Comparison of ENCODE assay signal across 10 cellular contexts in the genomic region with DNA sequence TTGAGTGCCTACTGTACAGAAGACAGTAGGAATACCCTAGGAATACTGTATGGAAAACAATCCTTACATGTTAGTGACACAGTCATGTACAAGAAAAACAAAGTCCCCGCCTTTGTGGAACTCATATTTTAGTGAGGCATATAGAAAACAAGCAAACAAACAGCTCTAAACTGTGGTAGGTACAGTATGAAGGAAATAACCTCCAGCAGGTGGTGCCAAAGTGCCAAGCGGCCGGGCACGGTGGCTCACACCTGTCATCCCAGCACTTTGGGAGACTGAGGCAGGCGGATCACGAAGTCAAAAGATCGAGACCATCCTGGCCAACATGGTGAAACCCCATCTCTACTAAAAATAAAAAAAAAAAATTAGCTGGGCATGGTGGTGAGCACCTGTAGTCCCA. TPM values are rescaled to one million over a fixed set of nuclear protein-coding genes. Genes with fewer than 3 reads are reported as not detected.
DNase-seq lines count a peak whose midpoint lies in the region; ATAC-seq and TF ChIP-seq lines count a peak whose summit lies in the region.
"Not testable (repeated sequence)": the region's sequence is repeated elsewhere in the genome, so short reads cannot be mapped to it uniquely, and the experiment has no call there.
"Had no signal": no experiment of that assay in that cellular context is flagged by ENCODE, and none has a peak within 500 bp of the region (broad histone marks: within the 10 kb centered on the region; RNA-seq: fewer than 3 reads in every experiment).

No MANE protein-coding gene starts in this region.

- CTCF ChIA-PET in A673 (lab: Charles Lee), result not testable (repeated sequence)
- CTCF ChIA-PET in HCT116 (lab: Charles Lee), result interaction anchor here (0.6 to 2.3 kb wide), 8 partner anchors 19 to 741 kb away, joined by 3 to 30 read pairs (median 3); no protein-coding TSS in a partner anchor

- not testable (repeated sequence) for H3K36me3 Mint-ChIP-seq in chondrocyte (ENCODE audit: low read depth); osteocyte (ENCODE audit: unreplicated experiment)

- not testable (repeated sequence) for H3K36me3 ChIP-seq in A673 (ENCODE audit: insufficient read depth, low read length, poor library complexity, severe bottlenecking); GM06990 (ENCODE audit: control insufficient read depth, insufficient read depth, low read length); HCT116 (ENCODE audit: control insufficient read depth in 1 of 2, insufficient read depth in 2 of 2, low read length in 2 of 2)

- H3K4me2 ChIP-seq in HCT116 (ENCODE audit: low read length), result not testable (repeated sequence)

- H3K27ac Mint-ChIP-seq in chondrocyte (ENCODE audit: unreplicated experiment); osteocyte (ENCODE audit: unreplicated experiment): not testable (repeated sequence)

- peak; percentile 56 for TF ChIP-seq RAD21 in HCT116 (IDR thresholded peaks at IDR 0.05; ENCODE audit: low read depth)

- TF ChIP-seq CTCF in A673 (conservative IDR thresholded peaks at IDR 0.05; ENCODE audit: low read depth, low read length) (0 out of 2 replicates have a peak, but pooled peaks have one; percentile 24), GM06990 (IDR thresholded peaks at IDR 0.05; ENCODE audit: insufficient read depth, low read length, poor library complexity, severe bottlenecking) (peak; percentile 47), HCT116 (IDR thresholded peaks at IDR 0.05 in 2 of 3, conservative IDR thresholded peaks at IDR 0.05 in 1 of 3; ENCODE audit: borderline replicate concordance in 1 of 3, insufficient read depth in 1 of 3, low read depth in 2 of 3, low read length in 2 of 3) (peak; percentile 32 to 41 (median 40); a peak in 5 of 6 replicates), chondrocyte (IDR thresholded peaks at IDR 0.05) (peak; percentile 46), foreskin keratinocyte (conservative IDR thresholded peaks at IDR 0.05) (peak; percentile 57), osteocyte (IDR thresholded peaks at IDR 0.05) (peak; percentile 49)

- peaks cover 18% of the 10 kb centered on the region for H3K4me1 Mint-ChIP-seq in chondrocyte (ENCODE audit: low read depth)
- H3K4me1 Mint-ChIP-seq in osteocyte (ENCODE audit: unreplicated experiment), result not testable (repeated sequence)

- peaks cover 88% of the 10 kb centered on the region for H3K4me1 ChIP-seq in A673 (ENCODE audit: insufficient read depth, low read length, poor library complexity, severe bottlenecking)
- H3K4me1 ChIP-seq in HCT116 (ENCODE audit: control insufficient read depth in 1 of 2, insufficient read depth in 2 of 2, low read length in 2 of 2); foreskin keratinocyte: not testable (repeated sequence)

- H3K9ac ChIP-seq in HCT116 (ENCODE audit: low read length), result not testable (repeated sequence)

- BruUV-seq in A673 (replicated peaks; lab: Mats Ljungman, UMichigan); HCT116 (replicated peaks; lab: Mats Ljungman, UMichigan): not testable (repeated sequence)

- H3K9me3 ChIP-seq in A673 (ENCODE audit: low read depth, low read length, poor library complexity, severe bottlenecking); HCT116 (ENCODE audit: control insufficient read depth in 1 of 2, insufficient read depth in 1 of 2, low read depth in 1 of 2, low read length in 2 of 2): not testable (repeated sequence)

- ATAC-seq in HCT116, result peak; percentile 75
- ATAC-seq in SK-N-SH treated with all-trans-retinoic acid at 6 μM for 48 hours, result 0 out of 3 replicates have a peak, but pooled peaks have one; percentile 22
- ATAC-seq in foreskin keratinocyte, result peak; percentile 16

- H2AFZ ChIP-seq in HCT116 (ENCODE audit: low read depth, low read length, poor library complexity, severe bottlenecking), result not testable (repeated sequence)

- H4K20me1 ChIP-seq in HCT116 (ENCODE audit: insufficient read depth), result not testable (repeated sequence)

- H3K27me3 ChIP-seq in A673 (replicated peaks; ENCODE audit: insufficient read depth, low read depth, low read length, poor library complexity); GM06990 (replicated peaks; ENCODE audit: control insufficient read depth, insufficient read depth, low read length); HCT116 (ENCODE audit: insufficient read depth, low read length); foreskin keratinocyte: not testable (repeated sequence)

- TF ChIP-seq POLR2A in HCT116 (IDR thresholded peaks at IDR 0.05; ENCODE audit: borderline replicate concordance, extremely low read depth, insufficient read depth, insufficient read length), result not testable (repeated sequence)

- POLR2A ChIA-PET in A673 (lab: Charles Lee; ENCODE audit: low non-redundant PET); HCT116 (lab: Charles Lee): not testable (repeated sequence)

- H3K4me3 ChIP-seq in A673 (ENCODE audit: low read depth, low read length, poor library complexity, severe bottlenecking); GM06990 (replicated peaks; ENCODE audit: low read depth, low read length); HCT116 (replicated peaks in 1 of 2; ENCODE audit: low read depth in 1 of 2, low read length in 2 of 2): not testable (repeated sequence)

- H3K27me3 Mint-ChIP-seq in chondrocyte (ENCODE audit: low read depth); osteocyte (ENCODE audit: unreplicated experiment): not testable (repeated sequence)

- H3K9me3 Mint-ChIP-seq in chondrocyte (ENCODE audit: low read depth); osteocyte (ENCODE audit: unreplicated experiment): not testable (repeated sequence)

- H3K27ac ChIP-seq in A673 (ENCODE audit: low read depth, low read length, poor library complexity, severe bottlenecking), result peak overlapping the region; percentile 26
- H3K27ac ChIP-seq in HCT116 (ENCODE audit: low read depth, low read length); foreskin keratinocyte: not testable (repeated sequence)

- intact Hi-C loops in A673 (cut with micrococcal nuclease; ENCODE audit: unreplicated experiment), result loop anchor here (10.0 kb wide), 1 partner anchor 255 kb away; no protein-coding TSS in a partner anchor
- intact Hi-C loops in HCT116 (cut with micrococcal nuclease), result loop anchor here (1.0 kb wide), 2 partner anchors 261 to 325 kb away; no protein-coding TSS in a partner anchor

- RAD21 ChIA-PET in HCT116 (lab: Charles Lee; ENCODE audit: low non-redundant PET in 1 of 2, low total read pairs in 2 of 2, uncharacterized antibody in 2 of 2, unreplicated experiment in 2 of 2), result interaction anchor here (0.6 to 1.4 kb wide), 2 partner anchors 13 to 325 kb away, joined by 3 to 4 read pairs; no protein-coding TSS in a partner anchor

- not testable (repeated sequence) for H3K4me3 Mint-ChIP-seq in chondrocyte (ENCODE audit: unreplicated experiment); osteocyte (ENCODE audit: unreplicated experiment)

- not testable (repeated sequence) for DNase-seq in A673 (ENCODE audit: low spot score); GM06990 (ENCODE audit: extremely low read depth, insufficient read length); HCT116 (ENCODE audit: low read depth, low spot score); chondrocyte (ENCODE audit: low spot score); foreskin keratinocyte; osteocyte (ENCODE audit: extremely low spot score, unreplicated experiment)
- peak; percentile 11 for DNase-seq in NCI-H460 (ENCODE audit: extremely low read depth, low read depth)

- H3K9me2 ChIP-seq in HCT116 (ENCODE audit: insufficient read depth), result not testable (repeated sequence)

- H3K79me2 ChIP-seq in HCT116 (ENCODE audit: insufficient read depth, low read length), result not testable (repeated sequence)

RNA-seq across cellular contexts. Expression of gene NCKAP5, which starts 48.6 kb away (rescaled TPM):
- total RNA-seq in A673 (2021) (26.6 and 33.1 TPM in 2 replicates), HCT116 (2021; ENCODE audit: unreplicated experiment) (0.30 TPM), chondrocyte (0.51 to 1.9 TPM (median 0.87 TPM) in 3 replicates), foreskin keratinocyte (1.3 and 3.0 TPM in 2 replicates), osteocyte (0.46 and 0.50 TPM in 2 replicates)
- polyA plus RNA-seq in HCT116 (2012), result 0.08 and 0.14 TPM in 2 replicates
- total RNA-seq in NCI-H460 (2014; rRNA removed; shearing (Covaris generic)), result 10.0 and 10.5 TPM in 2 replicates
- 4.2 and 7.7 TPM in 2 replicates for polyA plus RNA-seq in NCI-H460 (2014; cell fraction: nucleus; rRNA removed)
- polyA plus RNA-seq in foreskin keratinocyte, result 0.79 and 0.92 TPM in 2 replicates
- total RNA-seq: activated T-helper 1 cell treated with anti-CD3 and anti-CD28 coated beads, Interleukin-12 subunit alpha, Interleukin-12 subunit beta, Interleukin-2, Interleukin-4 antibody, amounts not matched to agents 30 ng/mL and 10 ng/mL and 1 ng/mL, durations not matched to agents 14 hours and 24 hours and 36 hours had no signal
- polyA plus RNA-seq: immature natural killer cell had no signal

Comparison
In these comparisons a context has a peak if more than half of its experiments do, and no peak if none do; other contexts are left out.
1. ATAC-seq: peak in every context shown above with its lines; median percentile 75 in HCT116; 22 in SK-N-SH treated with all-trans-retinoic acid at 6 μM for 48 hours; 16 in foreskin keratinocyte.